7 cellular contexts compared by ENCODE assay signal in the genomic region with DNA sequence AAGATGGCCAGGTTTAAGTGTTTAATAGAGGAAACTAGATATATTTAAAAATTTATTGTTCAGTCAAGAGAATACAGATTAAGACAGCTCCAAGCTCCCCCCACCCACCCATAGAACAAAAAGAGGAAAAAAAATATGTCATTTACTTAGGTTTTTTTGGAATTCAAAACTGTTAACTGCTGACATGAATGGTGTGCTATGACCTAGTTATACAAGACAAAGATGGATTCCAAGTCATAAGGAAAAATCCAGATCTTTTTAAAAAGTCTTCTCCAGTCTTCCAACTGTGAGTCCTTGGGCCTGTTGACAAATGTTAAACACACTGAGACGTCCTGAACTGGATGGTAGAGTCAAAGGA. TPM values are rescaled to one million over a fixed set of nuclear protein-coding genes. Genes with fewer than 3 reads are reported as not detected.
DNase-seq lines count a peak whose midpoint lies in the region; ATAC-seq and TF ChIP-seq lines count a peak whose summit lies in the region.

No MANE protein-coding gene starts in this region.

- TF ChIP-seq CTCF in HEK293 (tag by site-specific recombination; IDR thresholded peaks at IDR 0.05) (no peak), WI38 (IDR thresholded peaks at IDR 0.05; ENCODE audit: low read depth, low read length) (no peak), smooth muscle cell (IDR thresholded peaks at IDR 0.05; ENCODE audit: borderline replicate concordance, insufficient read depth, poor library complexity, severe bottlenecking) (no peak)

- H3F3A ChIP-seq in smooth muscle cell (ENCODE audit: low read depth) = peaks cover 20% of the 10 kb centered on the region

- POLR2A ChIA-PET in HEK293 (lab: Yijun Ruan, JAX) = interaction anchor here (0.7 to 2.1 kb wide), 12 partner anchors 8 to 116 kb away, joined by 3 to 18 read pairs (median 4); partner anchors contain the start of genes RHOF and TMEM120B

- intact Hi-C loops in right cardiac atrium (cut with DNase I) = no loop called here

- peak overlapping the region; percentile 99 for H3K4me2 ChIP-seq in smooth muscle cell

- ATAC-seq in right cardiac atrium (no peak), HG03175 (IDR thresholded peaks at IDR 0.05; ENCODE audit: unreplicated experiment) (no peak), HG03196 (IDR thresholded peaks at IDR 0.05; ENCODE audit: unreplicated experiment) (no peak)

- H3K36me3 ChIP-seq in HEK293 (ENCODE audit: control insufficient read depth in 2 of 2, insufficient read depth in 1 of 2, low read length in 2 of 2) = peaks cover 0 to 20% of the 10 kb centered on the region in 2 experiments; a peak in 1 of 3 replicates
- no peaks in the 10 kb centered on the region for H3K36me3 ChIP-seq in smooth muscle cell (ENCODE audit: low read depth)

- no peak overlapping the region for H2AFZ ChIP-seq in smooth muscle cell (ENCODE audit: low read depth)

- H3K4me3 ChIP-seq in HEK293 (ENCODE audit: low read depth, low read length) (peak overlapping the region; percentile 71), WI38 (ENCODE audit: low read depth, low read length) (peak overlapping the region; percentile 80), right cardiac atrium (ENCODE audit: low read length) (peak overlapping the region; percentile 97), smooth muscle cell (peak overlapping the region; percentile 82)

- peak overlapping the region; percentile 95 for H3K9ac ChIP-seq in smooth muscle cell (ENCODE audit: low read depth)

- DNase-seq in right cardiac atrium = no peak
- no peak for DNase-seq in smooth muscle cell (lab: John Stamatoyannopoulos, UW; ENCODE audit: unreplicated experiment)
- no peak for DNase-seq in ureter (ENCODE audit: low spot score)

- H3K4me1 ChIP-seq in HEK293 (ENCODE audit: control insufficient read depth, insufficient read depth, low read length) (peaks cover 23% of the 10 kb centered on the region), right cardiac atrium (ENCODE audit: control insufficient read depth, insufficient read depth, low read length) (peaks cover 14% of the 10 kb centered on the region), smooth muscle cell (ENCODE audit: low read depth) (peaks cover 47% of the 10 kb centered on the region)

- H3K9me3 ChIP-seq in HEK293 (ENCODE audit: control insufficient read depth, insufficient read depth, low read depth, low read length) = no peaks in the 10 kb centered on the region
- no peaks in the 10 kb centered on the region for H3K9me3 ChIP-seq in right cardiac atrium (ENCODE audit: control insufficient read depth, low read length)
- H3K9me3 ChIP-seq in smooth muscle cell (replicated peaks; ENCODE audit: low read depth) = no peaks in the 10 kb centered on the region

- H3K27me3 ChIP-seq in right cardiac atrium (ENCODE audit: control insufficient read depth, insufficient read depth) (no peaks in the 10 kb centered on the region), smooth muscle cell (ENCODE audit: low read depth) (no peaks in the 10 kb centered on the region)

- WGBS in right cardiac atrium = 0% methylated on average over 1 of the region's 1 CpG
- 0% methylated on average over 1 of the region's 1 CpG for WGBS in smooth muscle cell (ENCODE audit: low lambda C conversion rate)

- peaks cover 38% of the 10 kb centered on the region for H4K20me1 ChIP-seq in smooth muscle cell (ENCODE audit: low read depth)

- CTCF ChIA-PET in HEK293 (lab: Yijun Ruan, JAX) = interaction anchor here (0.6 to 15.1 kb wide), 10 partner anchors 8 to 309 kb away, joined by 3 to 393 read pairs (median 4); partner anchors contain the start of gene RHOF

- peaks cover 68% of the 10 kb centered on the region for H3K79me2 ChIP-seq in smooth muscle cell (ENCODE audit: low read depth)

- H3K27ac ChIP-seq in HEK293 (ENCODE audit: extremely low read depth, low read depth, low read length) (peak overlapping the region; percentile 100), right cardiac atrium (ENCODE audit: low read length) (peak overlapping the region; percentile 99), smooth muscle cell (ENCODE audit: low read depth) (peak overlapping the region; percentile 99)

TF ChIP-seq in HEK293, 187 proteins besides CTCF, POLR2A, EP300 and RAD21:
- no peak for TF ChIP-seq PRDM1 (tag by site-specific recombination; IDR thresholded peaks at IDR 0.05)
- no peak for TF ChIP-seq ZFHX2 (tag by site-specific recombination; conservative IDR thresholded peaks at IDR 0.05)
- no peak for TF ChIP-seq GLIS1 (tag by site-specific recombination; IDR thresholded peaks at IDR 0.05)
- TF ChIP-seq KLF9 (tag by site-specific recombination; IDR thresholded peaks at IDR 0.05; ENCODE audit: low read depth) = 0 out of 2 replicates have a peak, but pooled peaks have one; percentile 26
- TF ChIP-seq ZNF670 (tag by site-specific recombination; IDR thresholded peaks at IDR 0.05; ENCODE audit: low read depth) = no peak
- TF ChIP-seq, protein P1, sequence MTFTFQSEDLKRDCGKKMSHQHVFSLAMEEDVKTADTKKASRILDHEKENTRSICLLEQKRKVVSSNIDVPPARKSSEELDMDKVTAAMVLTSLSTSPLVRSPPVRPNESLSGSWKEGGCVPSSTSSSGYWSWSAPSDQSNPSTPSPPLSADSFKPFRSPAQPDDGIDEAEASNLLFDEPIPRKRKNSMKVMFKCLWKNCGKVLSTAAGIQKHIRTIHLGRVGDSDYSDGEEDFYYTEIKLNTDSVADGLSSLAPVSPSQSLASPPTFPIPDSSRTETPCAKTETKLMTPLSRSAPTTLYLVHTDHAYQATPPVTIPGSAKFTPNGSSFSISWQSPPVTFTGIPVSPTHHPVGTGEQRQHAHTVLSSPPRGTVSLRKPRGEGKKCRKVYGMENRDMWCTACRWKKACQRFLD (tag by site-specific recombination; IDR thresholded peaks at IDR 0.05) = no peak
- 0 out of 2 replicates have a peak, but pooled peaks have one; percentile 20 for TF ChIP-seq ZBTB21 (tag by site-specific recombination; IDR thresholded peaks at IDR 0.05)
- no peak for TF ChIP-seq ZNF391 (tag by site-specific recombination; IDR thresholded peaks at IDR 0.05; ENCODE audit: borderline replicate concordance, low read depth)
- TF ChIP-seq ZNF707 (tag by site-specific recombination; IDR thresholded peaks at IDR 0.05) = no peak
- no peak for TF ChIP-seq SP2 (tag by site-specific recombination; IDR thresholded peaks at IDR 0.05)

RNA-seq across cellular contexts. Expression of gene SETD1B, which starts 1.3 kb away (rescaled TPM):
- total RNA-seq in right cardiac atrium (10 to 100 TPM in 3 of 4 donors, 1 to 10 TPM in 1; 9.6 to 14.9 (median 13.0) TPM), smooth muscle cell (2.7 and 4.2 TPM in 2 replicates), ureter (39.8 TPM)
- polyA plus RNA-seq in right cardiac atrium (7.6 TPM), smooth muscle cell (1.9 and 2.9 TPM in 2 replicates)

RNA-seq across cellular contexts. Expression of gene RHOF, which starts 9.0 kb away (rescaled TPM):
- total RNA-seq in right cardiac atrium (10 to 100 TPM; 15.2 to 23.3 (median 22.0) TPM), smooth muscle cell (12.7 and 25.9 TPM in 2 replicates), ureter (20.5 TPM)
- polyA plus RNA-seq in right cardiac atrium (11.2 TPM), smooth muscle cell (13.8 and 15.3 TPM in 2 replicates)

RNA-seq across cellular contexts. Expression of gene HPD, which starts 56.2 kb away (rescaled TPM):
- total RNA-seq in right cardiac atrium (1 to 10 TPM; 1.3 to 5.1 (median 1.4) TPM), smooth muscle cell (not detected in 2 replicates), ureter (3.1 TPM)
- polyA plus RNA-seq in right cardiac atrium (2.0 TPM), smooth muscle cell (0.53 TPM in 1 of 2 replicates, not detected in the other)
